1 cellular context compared by ENCODE assay signal in the genomic region with DNA sequence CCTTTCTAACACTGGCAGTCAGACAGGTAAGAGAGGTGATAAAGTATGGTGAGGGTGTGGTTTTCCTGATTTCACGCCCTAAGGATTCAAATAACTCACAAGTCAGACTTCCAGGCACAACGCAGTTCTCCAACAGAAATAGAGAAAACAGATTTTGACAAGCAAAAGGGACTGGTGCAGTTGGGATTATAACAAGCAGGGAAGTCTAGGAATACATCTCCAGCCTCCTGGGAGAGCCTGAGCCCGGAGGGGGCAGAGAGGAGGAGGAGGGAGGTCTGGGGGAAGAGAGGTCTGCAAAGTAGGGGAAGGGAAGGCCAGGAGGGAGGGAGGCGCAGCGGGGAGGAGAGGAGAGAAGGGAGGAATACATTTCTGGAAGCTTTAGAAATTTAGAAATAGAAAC.
TF ChIP-seq lines count a peak whose summit lies in the region.

No MANE protein-coding gene starts in this region.

TF ChIP-seq in K562, 482 proteins besides CTCF, POLR2A, EP300 and RAD21:
- TF ChIP-seq HDGF (IDR thresholded peaks at IDR 0.05), result peak; percentile 71; the same call in 1 of the 2 replicates
- TF ChIP-seq BCL6 (CRISPR knock-in tag; IDR thresholded peaks at IDR 0.05), result no peak
- no peak for TF ChIP-seq GTF2E2 (tag; IDR thresholded peaks at IDR 0.05)
- no peak for TF ChIP-seq HDAC3 (IDR thresholded peaks at IDR 0.05; ENCODE audit: borderline replicate concordance, partially characterized antibody)
- no peak for TF ChIP-seq ZNF551 (CRISPR knock-in tag; IDR thresholded peaks at IDR 0.05)
- TF ChIP-seq ZNF436 (CRISPR knock-in tag; IDR thresholded peaks at IDR 0.05), result no peak
- TF ChIP-seq NFYB (IDR thresholded peaks at IDR 0.05; ENCODE audit: extremely low read depth, insufficient read length), result no peak
- no peak for TF ChIP-seq BDP1 (IDR thresholded peaks at IDR 0.05; ENCODE audit: insufficient read depth, insufficient read length)
- no peak for TF ChIP-seq ZNF431 (CRISPR knock-in tag; IDR thresholded peaks at IDR 0.05)
- TF ChIP-seq, protein P1, sequence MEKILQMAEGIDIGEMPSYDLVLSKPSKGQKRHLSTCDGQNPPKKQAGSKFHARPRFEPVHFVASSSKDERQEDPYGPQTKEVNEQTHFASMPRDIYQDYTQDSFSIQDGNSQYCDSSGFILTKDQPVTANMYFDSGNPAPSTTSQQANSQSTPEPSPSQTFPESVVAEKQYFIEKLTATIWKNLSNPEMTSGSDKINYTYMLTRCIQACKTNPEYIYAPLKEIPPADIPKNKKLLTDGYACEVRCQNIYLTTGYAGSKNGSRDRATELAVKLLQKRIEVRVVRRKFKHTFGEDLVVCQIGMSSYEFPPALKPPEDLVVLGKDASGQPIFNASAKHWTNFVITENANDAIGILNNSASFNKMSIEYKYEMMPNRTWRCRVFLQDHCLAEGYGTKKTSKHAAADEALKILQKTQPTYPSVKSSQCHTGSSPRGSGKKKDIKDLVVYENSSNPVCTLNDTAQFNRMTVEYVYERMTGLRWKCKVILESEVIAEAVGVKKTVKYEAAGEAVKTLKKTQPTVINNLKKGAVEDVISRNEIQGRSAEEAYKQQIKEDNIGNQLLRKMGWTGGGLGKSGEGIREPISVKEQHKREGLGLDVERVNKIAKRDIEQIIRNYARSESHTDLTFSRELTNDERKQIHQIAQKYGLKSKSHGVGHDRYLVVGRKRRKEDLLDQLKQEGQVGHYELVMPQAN (IDR thresholded peaks at IDR 0.05; ENCODE audit: borderline replicate concordance), result peak; percentile 30; the same call in 1 of the 2 replicates
- no peak for TF ChIP-seq HCFC1 (IDR thresholded peaks at IDR 0.05; ENCODE audit: low read depth, low read length)
- TF ChIP-seq MCM2 (IDR thresholded peaks at IDR 0.05; ENCODE audit: low read depth), result no peak
- no peak for TF ChIP-seq FOXK1 (CRISPR knock-in tag; IDR thresholded peaks at IDR 0.05; ENCODE audit: borderline replicate concordance)
- TF ChIP-seq TARDBP (IDR thresholded peaks at IDR 0.05), result no peak
- TF ChIP-seq MAZ (CRISPR knock-in tag; conservative IDR thresholded peaks at IDR 0.05 in 1 of 2, IDR thresholded peaks at IDR 0.05 in 1 of 2), result 0 out of 4 replicates have a peak, but pooled peaks of 1 of the 2 experiments have one; percentile 16
- TF ChIP-seq, protein P2, sequence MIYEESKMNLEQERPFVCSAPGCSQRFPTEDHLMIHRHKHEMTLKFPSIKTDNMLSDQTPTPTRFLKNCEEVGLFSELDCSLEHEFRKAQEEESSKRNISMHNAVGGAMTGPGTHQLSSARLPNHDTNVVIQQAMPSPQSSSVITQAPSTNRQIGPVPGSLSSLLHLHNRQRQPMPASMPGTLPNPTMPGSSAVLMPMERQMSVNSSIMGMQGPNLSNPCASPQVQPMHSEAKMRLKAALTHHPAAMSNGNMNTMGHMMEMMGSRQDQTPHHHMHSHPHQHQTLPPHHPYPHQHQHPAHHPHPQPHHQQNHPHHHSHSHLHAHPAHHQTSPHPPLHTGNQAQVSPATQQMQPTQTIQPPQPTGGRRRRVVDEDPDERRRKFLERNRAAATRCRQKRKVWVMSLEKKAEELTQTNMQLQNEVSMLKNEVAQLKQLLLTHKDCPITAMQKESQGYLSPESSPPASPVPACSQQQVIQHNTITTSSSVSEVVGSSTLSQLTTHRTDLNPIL (CRISPR knock-in tag; IDR thresholded peaks at IDR 0.05), result no peak
- TF ChIP-seq RBBP5 (IDR thresholded peaks at IDR 0.05; ENCODE audit: borderline replicate concordance, insufficient read depth, low read length, poor library complexity, severe bottlenecking), result peak; percentile 12
- no peak for TF ChIP-seq SLC30A9 (CRISPR knock-in tag; IDR thresholded peaks at IDR 0.05)
- TF ChIP-seq NCOR1 (IDR thresholded peaks at IDR 0.05), result no peak
- TF ChIP-seq MCM3 (IDR thresholded peaks at IDR 0.05), result no peak
- 0 out of 2 replicates have a peak, but pooled peaks have one; percentile 28 for TF ChIP-seq SMARCE1 (IDR thresholded peaks at IDR 0.05)
- no peak for TF ChIP-seq PCBP2 (IDR thresholded peaks at IDR 0.05; ENCODE audit: low read depth, low read length, poor library complexity, severe bottlenecking)
- TF ChIP-seq SOX6 (IDR thresholded peaks at IDR 0.05), result no peak
